Comparison of ENCODE assay signal across 21 cellular contexts in genomic region chr3:45538641-45538986, GRCh38. TPM values are rescaled to one million over a fixed set of nuclear protein-coding genes. Genes with fewer than 3 reads are reported as not detected.
DNase-seq lines count a peak whose midpoint lies in the region; ATAC-seq and TF ChIP-seq lines count a peak whose summit lies in the region.
"Had no signal": no experiment of that assay in that cellular context is flagged by ENCODE, and none has a peak within 500 bp of the region (broad histone marks: within the 10 kb centered on the region; RNA-seq: fewer than 3 reads in every experiment).

No MANE protein-coding gene starts in this region.

- TF ChIP-seq POLR2A in heart left ventricle (IDR thresholded peaks at IDR 0.05), result no peak

- H3K4me3 Mint-ChIP-seq in brain (peak overlapping the region in 1 of 5 experiments; percentile 8), neural crest cell (no peak overlapping the region)
- H3K4me3 Mint-ChIP-seq: activated naive CD4-positive, alpha-beta T cell treated with anti-CD3 and anti-CD28 coated beads, Interleukin-2, amount 10 ng/mL, durations not matched to agents 7 days and 5 days; CD4-positive, CD25-positive, alpha-beta regulatory T cell; immature natural killer cell had no signal

- peak overlapping the region; percentile 70 to 96 (median 93) for H3K27ac Mint-ChIP-seq in brain
- peak overlapping the region; percentile 8 for H3K27ac Mint-ChIP-seq in neural crest cell (ENCODE audit: unreplicated experiment)
- H3K27ac Mint-ChIP-seq: activated naive CD4-positive, alpha-beta T cell treated with anti-CD3 and anti-CD28 coated beads, Interleukin-2, amount 10 ng/mL, durations not matched to agents 7 days and 5 days; CD4-positive, CD25-positive, alpha-beta regulatory T cell; immature natural killer cell had no signal

- intact Hi-C loops in heart left ventricle (cut with DNase I), result loop anchor here in 1 of 10 donors (10.0 kb wide), 1 partner anchor 56 kb away; the partner anchor contains the start of gene LIMD1

- peaks cover 0 to 6% (median 0%) of the 10 kb centered on the region in 9 donors for H3K36me3 ChIP-seq in heart left ventricle
- no peaks in the 10 kb centered on the region for H3K36me3 ChIP-seq in urinary bladder (ENCODE audit: insufficient read depth)
- H3K36me3 ChIP-seq: ovary had no signal

- H3K4me1 Mint-ChIP-seq in brain (peaks cover 34% of the 10 kb centered on the region), neural crest cell (peaks cover 22% of the 10 kb centered on the region)
- H3K4me1 Mint-ChIP-seq: activated naive CD4-positive, alpha-beta T cell treated with anti-CD3 and anti-CD28 coated beads, Interleukin-2, amount 10 ng/mL, durations not matched to agents 7 days and 5 days had no signal

- no peak for TF ChIP-seq CTCF in brain (conservative IDR thresholded peaks at IDR 0.05)
- TF ChIP-seq CTCF in heart left ventricle (IDR thresholded peaks at IDR 0.05), result no peak
- no peak for TF ChIP-seq CTCF in neural crest cell (conservative IDR thresholded peaks at IDR 0.05)

- no peaks in the 10 kb centered on the region for H3K27me3 ChIP-seq in heart left ventricle
- H3K27me3 ChIP-seq: brain microvascular endothelial cell, foreskin keratinocyte, ovary had no signal

- H3K9me3 ChIP-seq in heart left ventricle, result no peaks in the 10 kb centered on the region
- H3K9me3 ChIP-seq: mucosa of descending colon, ovary had no signal

- no peaks in the 10 kb centered on the region for H3K9me3 Mint-ChIP-seq in brain
- no peaks in the 10 kb centered on the region for H3K9me3 Mint-ChIP-seq in neural crest cell
- H3K9me3 Mint-ChIP-seq: activated naive CD4-positive, alpha-beta T cell treated with anti-CD3 and anti-CD28 coated beads, Interleukin-2, amount 10 ng/mL, durations not matched to agents 7 days and 5 days; CD4-positive, CD25-positive, alpha-beta regulatory T cell; immature natural killer cell had no signal

- WGBS in heart left ventricle, 4 donors, result 23 to 32% (median 30%) methylated on average over 4 of the region's 4 CpGs
- 84% methylated on average over 4 of the region's 4 CpGs for WGBS in urinary bladder

- H3K4me3 ChIP-seq in heart left ventricle (peak overlapping the region in 1 of 12 donors; percentile 5), urinary bladder (ENCODE audit: low read depth, low read length) (no peak overlapping the region)
- H3K4me3 ChIP-seq: GM23248, mucosa of descending colon, ovary had no signal

- H3K27ac ChIP-seq in heart left ventricle (peak overlapping the region; percentile 37 to 85 (median 78)), urinary bladder (ENCODE audit: low read depth) (peak overlapping the region; percentile 25), caudate nucleus (ENCODE audit: low read depth, low read length) (no peak overlapping the region)
- H3K27ac ChIP-seq: brain microvascular endothelial cell, foreskin keratinocyte, GM23248, ovary had no signal

- peaks cover 7 to 51% (median 27%) of the 10 kb centered on the region in 12 donors for H3K4me1 ChIP-seq in heart left ventricle
- H3K4me1 ChIP-seq in urinary bladder (ENCODE audit: insufficient read depth), result no peaks in the 10 kb centered on the region

- DNase-seq in heart left ventricle, result peak in 1 of 5 donors; percentile 42
- no peak for DNase-seq in neural crest cell (ENCODE audit: low read depth, low spot score)
- no peak for DNase-seq in caudate nucleus (lab: John Stamatoyannopoulos, UW)
- DNase-seq in NCI-H82 (lab: John Stamatoyannopoulos, UW), result no peak
- DNase-seq: activated CD4-positive, alpha-beta T cell treated with anti-CD3 and anti-CD28 coated beads for 4 hours; activated naive CD4-positive, alpha-beta T cell treated with anti-CD3 and anti-CD28 coated beads, Interleukin-2, amount 10 ng/mL, durations not matched to agents 7 days and 5 days; brain microvascular endothelial cell; CD4-positive, CD25-positive, alpha-beta regulatory T cell; DND-41; effector CD4-positive, alpha-beta T cell; foreskin keratinocyte; GM23248; immature natural killer cell; NCI-H1930; NCI-H526; T1000 had no signal

- peaks cover 16% of the 10 kb centered on the region for H3K36me3 Mint-ChIP-seq in brain
- H3K36me3 Mint-ChIP-seq in neural crest cell (ENCODE audit: low read depth), result peaks cover 8% of the 10 kb centered on the region

- H3K27me3 Mint-ChIP-seq in brain, result no peaks in the 10 kb centered on the region
- H3K27me3 Mint-ChIP-seq in neural crest cell (ENCODE audit: low read depth), result no peaks in the 10 kb centered on the region
- H3K27me3 Mint-ChIP-seq: activated naive CD4-positive, alpha-beta T cell treated with anti-CD3 and anti-CD28 coated beads, Interleukin-2, amount 10 ng/mL, durations not matched to agents 7 days and 5 days; CD4-positive, CD25-positive, alpha-beta regulatory T cell had no signal

- ATAC-seq in heart left ventricle (peak; percentile 61 to 79 (median 76)), GM19455 (IDR thresholded peaks at IDR 0.05; ENCODE audit: unreplicated experiment) (no peak)
- ATAC-seq: foreskin keratinocyte had no signal

RNA-seq across cellular contexts. Expression of gene LIMD1, which starts 55.9 kb away (rescaled TPM):
- 1.3 TPM for polyA plus RNA-seq in brain (ENCODE audit: insufficient read depth, low read depth, low replicate concordance)
- total RNA-seq in heart left ventricle, result 10 to 100 TPM; 24.8 to 42.8 (median 32.9) TPM
- polyA plus RNA-seq in heart left ventricle, result 10 to 100 TPM; 14.4 to 17.7 TPM
- 41.8 and 44.4 TPM in 2 replicates for total RNA-seq in neural crest cell
- 20.6 TPM for total RNA-seq in urinary bladder
- polyA plus RNA-seq in urinary bladder, result 6.4 TPM
